ENCODE assay signal across 14 cellular contexts in the genomic region with DNA sequence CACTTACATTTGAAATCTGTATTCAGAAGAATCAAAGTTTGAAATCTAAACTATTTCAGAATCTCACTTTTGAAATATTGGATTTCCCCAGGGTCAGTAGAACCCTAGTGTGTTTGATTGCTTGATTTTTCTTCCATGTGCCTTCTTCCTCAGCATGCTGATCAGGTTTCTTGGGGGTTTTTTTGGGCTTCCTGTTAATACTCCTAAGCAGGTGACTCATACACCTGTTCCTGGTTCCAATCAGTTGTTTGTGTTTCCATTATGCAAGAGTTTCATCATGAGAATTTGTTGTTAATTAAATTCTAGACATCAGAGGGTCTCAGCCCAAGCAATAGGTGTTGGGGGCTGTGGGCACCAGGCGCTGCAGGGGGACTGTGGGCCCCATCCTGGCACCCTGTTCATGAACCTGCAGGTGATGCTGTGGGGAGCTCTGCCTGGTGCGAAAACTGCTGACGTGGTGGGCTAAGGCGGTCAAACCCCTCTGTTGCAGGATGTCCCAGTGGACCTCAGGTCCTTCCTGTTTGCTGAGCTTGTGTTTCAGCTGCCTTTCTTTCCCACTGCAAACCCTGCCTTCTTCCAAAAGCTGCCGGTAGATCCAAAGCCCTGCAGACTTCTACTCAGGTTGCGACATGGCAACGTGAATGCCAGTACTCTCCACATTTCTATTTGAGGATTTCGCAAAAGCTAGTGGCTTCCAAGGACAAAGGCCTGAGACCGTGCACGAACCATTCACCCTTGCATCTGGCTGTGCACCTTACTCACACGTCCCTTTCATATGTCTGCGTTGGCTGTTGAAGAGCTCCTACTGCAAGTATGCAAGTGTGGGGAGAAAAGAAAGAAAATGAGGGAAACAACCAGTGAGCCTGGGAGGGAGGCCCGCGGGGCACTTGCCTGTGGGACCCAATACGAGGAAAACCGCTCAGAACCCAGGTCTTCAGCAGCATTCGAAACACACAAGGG. TPM values are rescaled to one million over a fixed set of nuclear protein-coding genes. Genes with fewer than 3 reads are reported as not detected.
DNase-seq lines count a peak whose midpoint lies in the region; ATAC-seq and TF ChIP-seq lines count a peak whose summit lies in the region.
"Had no signal": no experiment of that assay in that cellular context is flagged by ENCODE, and none has a peak within 500 bp of the region (broad histone marks: within the 10 kb centered on the region; RNA-seq: fewer than 3 reads in every experiment).

No MANE protein-coding gene starts in this region.

- CTCF ChIA-PET in activated CD4-positive, alpha-beta T cell treated with anti-CD3 and anti-CD28 coated beads for 36 hours (lab: Charles Lee), result no interaction called here
- CTCF ChIA-PET in PC-3 (lab: Charles Lee), result no interaction called here

- peaks cover 61% of the 10 kb centered on the region for H3K4me1 ChIP-seq in PC-3 (ENCODE audit: insufficient read depth, low read length)
- H3K4me1 ChIP-seq: prostate gland had no signal

- no TSS peak for BruUV-seq in PC-3 (replicated peaks; lab: Mats Ljungman, UMichigan)

- H3K4me3 ChIP-seq in PC-3 (ENCODE audit: low read length), result no peak overlapping the region
- H3K4me3 ChIP-seq in epithelial cell of proximal tubule (ENCODE audit: low read depth, low read length), result no peak overlapping the region
- H3K4me3 ChIP-seq: prostate gland, SK-N-MC had no signal

- peak overlapping the region; percentile 97 for H3K27ac Mint-ChIP-seq in activated CD4-positive, alpha-beta T cell treated with anti-CD3 and anti-CD28 coated beads for 36 hours
- H3K27ac Mint-ChIP-seq in stimulated activated naive CD8-positive, alpha-beta T cell treated with anti-CD3 and anti-CD28 coated beads, Interleukin-15, amount 100 ng/mL, for 72 hours, result peak overlapping the region; percentile 79 to 87
- H3K27ac Mint-ChIP-seq: HFFc6 had no signal

- H3K36me3 Mint-ChIP-seq in activated CD4-positive, alpha-beta T cell treated with anti-CD3 and anti-CD28 coated beads for 36 hours (ENCODE audit: low read depth), result no peaks in the 10 kb centered on the region

- no peaks in the 10 kb centered on the region for H3K27me3 ChIP-seq in PC-3 (ENCODE audit: low read length)

- H3K9ac ChIP-seq in PC-3 (ENCODE audit: low read length), result peak overlapping the region; percentile 52

- peak overlapping the region; percentile 100 for H3K27ac ChIP-seq in PC-3 (ENCODE audit: low read length)
- H3K27ac ChIP-seq: prostate gland, SK-N-MC had no signal

- H3K4me2 ChIP-seq in PC-3 (ENCODE audit: low read length), result peak overlapping the region; percentile 34

- H3K9me2 ChIP-seq in PC-3 (replicated peaks; ENCODE audit: low read length), result no peaks in the 10 kb centered on the region

- no peaks in the 10 kb centered on the region for H3K27me3 Mint-ChIP-seq in activated CD4-positive, alpha-beta T cell treated with anti-CD3 and anti-CD28 coated beads for 36 hours
- H3K27me3 Mint-ChIP-seq in stimulated activated naive CD8-positive, alpha-beta T cell treated with anti-CD3 and anti-CD28 coated beads, Interleukin-15, amount 100 ng/mL, for 72 hours, result no peaks in the 10 kb centered on the region

- H3K4me1 Mint-ChIP-seq in activated CD4-positive, alpha-beta T cell treated with anti-CD3 and anti-CD28 coated beads for 36 hours, result peaks cover 44% of the 10 kb centered on the region
- peaks cover 45% of the 10 kb centered on the region for H3K4me1 Mint-ChIP-seq in stimulated activated naive CD8-positive, alpha-beta T cell treated with anti-CD3 and anti-CD28 coated beads, Interleukin-15, amount 100 ng/mL, for 72 hours

- TF ChIP-seq CTCF in PC-3 (conservative IDR thresholded peaks at IDR 0.05; ENCODE audit: low read depth, low read length) (no peak), epithelial cell of proximal tubule (conservative IDR thresholded peaks at IDR 0.05; ENCODE audit: low read depth, low read length) (no peak)

- peak; percentile 33 for DNase-seq in activated CD4-positive, alpha-beta T cell treated with anti-CD3 and anti-CD28 coated beads for 36 hours
- DNase-seq in activated CD4-positive, alpha-beta T cell treated with anti-CD3 and anti-CD28 coated beads, Interleukin-2, amount 50 U/mL, for 48 hours, result no peak
- DNase-seq in PC-3 (peak; percentile 86), epithelial cell of proximal tubule (ENCODE audit: low read depth) (peak; percentile 27), germinal center (ENCODE audit: low spot score) (no peak), NCI-H2029 (lab: John Stamatoyannopoulos, UW) (no peak)
- peak in 1 of 2 donors; percentile 32 for DNase-seq in stimulated activated naive CD8-positive, alpha-beta T cell treated with anti-CD3 and anti-CD28 coated beads, Interleukin-15, amount 100 ng/mL, for 72 hours
- DNase-seq: amygdala; HFFc6; mesendoderm; stimulated activated CD4-positive, alpha-beta T cell treated with anti-CD3 and anti-CD28 coated beads, Interleukin-4, amount 100 ng/mL, for 4 hours had no signal

- no peak overlapping the region for H2AFZ ChIP-seq in PC-3 (ENCODE audit: low read length)

- intact Hi-C loops in activated CD4-positive, alpha-beta T cell treated with anti-CD3 and anti-CD28 coated beads for 36 hours (cut with DNase I, micrococcal nuclease), result no loop called here
- intact Hi-C loops in PC-3 (cut with micrococcal nuclease), result no loop called here

- peaks cover 8% of the 10 kb centered on the region for H3F3A ChIP-seq in PC-3 (ENCODE audit: low read length, unreplicated experiment)

- POLR2A ChIA-PET in activated CD4-positive, alpha-beta T cell treated with anti-CD3 and anti-CD28 coated beads for 36 hours (lab: Charles Lee), result interaction anchor here (0.6 kb wide), 1 partner anchor 100 kb away, joined by 3 read pairs; no protein-coding TSS in a partner anchor
- POLR2A ChIA-PET in PC-3 (lab: Charles Lee; ENCODE audit: unreplicated experiment), result no interaction called here

- H3K9me3 Mint-ChIP-seq in activated CD4-positive, alpha-beta T cell treated with anti-CD3 and anti-CD28 coated beads for 36 hours (ENCODE audit: low read depth), result no peaks in the 10 kb centered on the region
- H3K9me3 Mint-ChIP-seq in stimulated activated naive CD8-positive, alpha-beta T cell treated with anti-CD3 and anti-CD28 coated beads, Interleukin-15, amount 100 ng/mL, for 72 hours, result no peaks in the 10 kb centered on the region
- H3K9me3 Mint-ChIP-seq: HFFc6 had no signal

- peak; percentile 63 for ATAC-seq in activated CD4-positive, alpha-beta T cell treated with anti-CD3 and anti-CD28 coated beads for 36 hours
- ATAC-seq in PC-3 (peak; percentile 9; the same call in 1 of the 2 replicates), GM21619 (IDR thresholded peaks at IDR 0.05; ENCODE audit: unreplicated experiment) (no peak)
- peak; percentile 71 for ATAC-seq in stimulated activated naive CD8-positive, alpha-beta T cell treated with anti-CD3 and anti-CD28 coated beads, Interleukin-15, amount 100 ng/mL, for 72 hours

- no peaks in the 10 kb centered on the region for H3K36me3 ChIP-seq in PC-3 (ENCODE audit: low read depth, low read length)
- H3K36me3 ChIP-seq: prostate gland had no signal

- H3K9me3 ChIP-seq in PC-3 (ENCODE audit: low read length), result no peaks in the 10 kb centered on the region
- H3K9me3 ChIP-seq: prostate gland had no signal

- no peaks in the 10 kb centered on the region for H4K20me1 ChIP-seq in PC-3 (ENCODE audit: low read length)

- peak overlapping the region; percentile 40 for H3K4me3 Mint-ChIP-seq in activated CD4-positive, alpha-beta T cell treated with anti-CD3 and anti-CD28 coated beads for 36 hours
- peak overlapping the region; percentile 14 to 57 for H3K4me3 Mint-ChIP-seq in stimulated activated naive CD8-positive, alpha-beta T cell treated with anti-CD3 and anti-CD28 coated beads, Interleukin-15, amount 100 ng/mL, for 72 hours
- H3K4me3 Mint-ChIP-seq: HFFc6 had no signal

- H3K79me2 ChIP-seq in PC-3 (ENCODE audit: low read length), result peaks cover 29% of the 10 kb centered on the region

RNA-seq across cellular contexts. Expression of gene RRP1, which starts 6.4 kb away (rescaled TPM):
- total RNA-seq in activated CD4-positive, alpha-beta T cell treated with anti-CD3 and anti-CD28 coated beads for 36 hours, result 10 to 100 TPM; 51.7 to 53.4 TPM
- total RNA-seq in PC-3 (2014; rRNA removed), result 76.4 and 96.6 TPM in 2 replicates
- 26.1 and 40.4 TPM in 2 replicates for total RNA-seq in epithelial cell of proximal tubule

RNA-seq across cellular contexts. Expression of gene CSTB, which starts 6.9 kb away (rescaled TPM):
- total RNA-seq in activated CD4-positive, alpha-beta T cell treated with anti-CD3 and anti-CD28 coated beads for 36 hours, result 10 to 100 TPM; 29.9 to 30.9 TPM
- 99.2 and 151 TPM in 2 replicates for total RNA-seq in PC-3 (2014; rRNA removed)
- 11.0 and 20.1 TPM in 2 replicates for total RNA-seq in epithelial cell of proximal tubule

Comparison
In these comparisons a context has a peak if more than half of its experiments do, and no peak if none do; other contexts are left out.
1. DNase-seq: peak in activated CD4-positive, alpha-beta T cell treated with anti-CD3 and anti-CD28 coated beads for 36 hours (single experiment), PC-3 (single experiment) and epithelial cell of proximal tubule (single experiment); none in activated CD4-positive, alpha-beta T cell treated with anti-CD3 and anti-CD28 coated beads, Interleukin-2, amount 50 U/mL, for 48 hours (0 of 2), germinal center (single experiment) and NCI-H2029 (single experiment).